In the genomic region with DNA sequence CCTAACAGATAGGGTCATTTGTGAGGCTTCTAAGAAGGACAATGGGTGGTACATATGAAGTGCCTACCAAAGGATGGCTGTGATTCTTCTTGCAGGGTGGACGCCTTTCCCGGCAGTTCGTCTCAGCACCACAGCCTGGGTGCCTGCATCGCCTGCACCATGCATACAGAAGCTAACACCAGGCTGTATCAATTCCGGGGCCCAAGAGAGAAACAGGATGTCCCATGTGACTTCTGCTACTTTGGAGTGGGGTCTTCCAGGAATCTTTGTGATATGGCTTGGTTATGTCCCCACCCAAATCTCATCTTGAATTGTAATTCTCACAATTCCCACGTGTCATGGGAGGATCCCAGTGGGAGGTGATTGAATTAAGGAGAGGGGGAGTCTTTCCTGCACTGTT, we compare ENCODE assay signal across 17 cellular contexts.
"Had no signal": no experiment of that assay in that cellular context is flagged by ENCODE, and none has a peak within 500 bp of the region (broad histone marks: within the 10 kb centered on the region; RNA-seq: fewer than 3 reads in every experiment).

No MANE protein-coding gene starts in this region.

- FAIRE-seq: colon, frontal cortex, small intestine, urothelium cell line had no signal

- H3K27me3 ChIP-seq: heart left ventricle, ovary, right atrium auricular region had no signal

- H3K36me3 ChIP-seq: heart left ventricle, ovary, right atrium auricular region had no signal

- H3K4me3 ChIP-seq: heart left ventricle, ovary, right atrium auricular region had no signal

- H3K4me1 Mint-ChIP-seq: neural crest cell had no signal

- H3K4me3 Mint-ChIP-seq: naive thymus-derived CD4-positive, alpha-beta T cell; neural crest cell had no signal

- DNase-seq: dermis blood vessel endothelial cell; effector CD4-positive, alpha-beta T cell; heart left ventricle; hippocampal formation; kidney glomerular epithelial cell; mesendoderm; ovary; small intestine; stimulated activated CD4-positive, alpha-beta T cell treated with anti-CD3 and anti-CD28 coated beads, Interleukin-12 subunit alpha, Interleukin-12 subunit beta, amount 100 ng/mL, for 4 hours; stimulated activated naive CD4-positive, alpha-beta T cell treated with Interleukin-2 at 50 U/mL for 16 hours; trophoblast cell had no signal

- ATAC-seq: heart left ventricle; naive thymus-derived CD4-positive, alpha-beta T cell had no signal
